ENCODE assay signal across 8 cellular contexts in genomic region chr11:113305440-113306336, GRCh38. TPM values are rescaled to one million over a fixed set of nuclear protein-coding genes. Genes with fewer than 3 reads are reported as not detected.
DNase-seq lines count a peak whose midpoint lies in the region; ATAC-seq and TF ChIP-seq lines count a peak whose summit lies in the region.

No MANE protein-coding gene starts in this region.

- DNase-seq in CD4-positive, alpha-beta T cell: peak; percentile 56 to 77 (median 66)
- DNase-seq in KBM-7 (peak; percentile 37), SJCRH30 (peak; percentile 60 to 76), Right ventricle myocardium superior (peak; percentile 87), progenitor cell of endocrine pancreas (ENCODE audit: low spot score, unreplicated experiment) (peak; percentile 64), vagina (ENCODE audit: extremely low spot score in 2 of 2) (no peak)
- DNase-seq in activated naive CD4-positive, alpha-beta T cell treated with anti-CD3 and anti-CD28 coated beads for 36 hours: peak; percentile 79

- H3K4me1 ChIP-seq in SJCRH30: no peaks in the 10 kb centered on the region; the same call in none of the 2 replicates
- no peaks in the 10 kb centered on the region for H3K4me1 ChIP-seq in vagina

- H3K4me3 Mint-ChIP-seq in CD4-positive, alpha-beta T cell: no peak overlapping the region
- H3K4me3 Mint-ChIP-seq in activated naive CD4-positive, alpha-beta T cell treated with anti-CD3 and anti-CD28 coated beads for 36 hours: no peak overlapping the region
- H3K4me3 Mint-ChIP-seq in progenitor cell of endocrine pancreas (ENCODE audit: low read depth): no peak overlapping the region

- H3K4me3 ChIP-seq in SJCRH30 (no peak overlapping the region), vagina (no peak overlapping the region)

- TF ChIP-seq CTCF in CD4-positive, alpha-beta T cell (IDR thresholded peaks at IDR 0.05): peak; percentile 92
- peak; percentile 97 for TF ChIP-seq CTCF in progenitor cell of endocrine pancreas (IDR thresholded peaks at IDR 0.05; ENCODE audit: unreplicated experiment)
- peak; percentile 76 to 95 (median 87) for TF ChIP-seq CTCF in vagina (IDR thresholded peaks at IDR 0.05)

- in situ Hi-C loops in KBM-7 (cut with MboI; ENCODE audit: low pct_unique_long_range_greater_than_20kb, low sequenced_read_pairs): no loop called here

- no peak overlapping the region for H3K27ac Mint-ChIP-seq in CD4-positive, alpha-beta T cell
- H3K27ac Mint-ChIP-seq in activated naive CD4-positive, alpha-beta T cell treated with anti-CD3 and anti-CD28 coated beads for 36 hours: no peak overlapping the region
- no peak overlapping the region for H3K27ac Mint-ChIP-seq in progenitor cell of endocrine pancreas

- H3K36me3 Mint-ChIP-seq in CD4-positive, alpha-beta T cell (ENCODE audit: low read depth): no peaks in the 10 kb centered on the region
- no peaks in the 10 kb centered on the region for H3K36me3 Mint-ChIP-seq in activated naive CD4-positive, alpha-beta T cell treated with anti-CD3 and anti-CD28 coated beads for 36 hours (ENCODE audit: low read depth)
- H3K36me3 Mint-ChIP-seq in progenitor cell of endocrine pancreas (ENCODE audit: insufficient read depth): no peaks in the 10 kb centered on the region

- TF ChIP-seq POLR2A in vagina (IDR thresholded peaks at IDR 0.05): no peak

- H3K9me3 Mint-ChIP-seq in CD4-positive, alpha-beta T cell: no peaks in the 10 kb centered on the region
- no peaks in the 10 kb centered on the region for H3K9me3 Mint-ChIP-seq in activated naive CD4-positive, alpha-beta T cell treated with anti-CD3 and anti-CD28 coated beads for 36 hours
- no peaks in the 10 kb centered on the region for H3K9me3 Mint-ChIP-seq in progenitor cell of endocrine pancreas (ENCODE audit: low read depth)

- CTCF ChIA-PET in CD4-positive, alpha-beta T cell (lab: Charles Lee): interaction anchor here (1.0 kb wide), 1 partner anchor 954 kb away, joined by 3 read pairs; no protein-coding TSS in a partner anchor
- CTCF ChIA-PET in activated naive CD4-positive, alpha-beta T cell treated with anti-CD3 and anti-CD28 coated beads for 36 hours (lab: Charles Lee): interaction anchor here (0.8 to 3.0 kb wide), 8 partner anchors 9 to 701 kb away, joined by 3 to 22 read pairs (median 4); no protein-coding TSS in a partner anchor

- no peaks in the 10 kb centered on the region for H3K27me3 ChIP-seq in CD4-positive, alpha-beta T cell (ENCODE audit: control insufficient read depth, insufficient read depth, low read length)
- H3K27me3 ChIP-seq in SJCRH30: no peaks in the 10 kb centered on the region
- H3K27me3 ChIP-seq in vagina: no peaks in the 10 kb centered on the region

- H3K4me1 Mint-ChIP-seq in CD4-positive, alpha-beta T cell (ENCODE audit: low read depth): no peaks in the 10 kb centered on the region
- H3K4me1 Mint-ChIP-seq in activated naive CD4-positive, alpha-beta T cell treated with anti-CD3 and anti-CD28 coated beads for 36 hours (ENCODE audit: low read depth): no peaks in the 10 kb centered on the region
- no peaks in the 10 kb centered on the region for H3K4me1 Mint-ChIP-seq in progenitor cell of endocrine pancreas (ENCODE audit: low read depth)

- intact Hi-C loops in CD4-positive, alpha-beta T cell (cut with DNase I, micrococcal nuclease): loop anchor here (1.0 to 5.0 kb wide), 6 partner anchors 227 to 957 kb away; no protein-coding TSS in a partner anchor
- intact Hi-C loops in activated naive CD4-positive, alpha-beta T cell treated with anti-CD3 and anti-CD28 coated beads for 36 hours (cut with micrococcal nuclease): loop anchor here (1.0 to 5.0 kb wide), 5 partner anchors 227 to 957 kb away; no protein-coding TSS in a partner anchor
- intact Hi-C loops in Right ventricle myocardium superior (cut with DNase I): loop anchor here (1.0 to 2.0 kb wide), 2 partner anchors 227 to 426 kb away; no protein-coding TSS in a partner anchor
- intact Hi-C loops in vagina (cut with DNase I): no loop called here

- H3K27ac ChIP-seq in CD4-positive, alpha-beta T cell (ENCODE audit: low read depth, low read length): no peak overlapping the region
- H3K27ac ChIP-seq in SJCRH30 (no peak overlapping the region), vagina (no peak overlapping the region)

- H3K27me3 Mint-ChIP-seq in CD4-positive, alpha-beta T cell: peaks cover 5% of the 10 kb centered on the region
- no peaks in the 10 kb centered on the region for H3K27me3 Mint-ChIP-seq in activated naive CD4-positive, alpha-beta T cell treated with anti-CD3 and anti-CD28 coated beads for 36 hours (ENCODE audit: low read depth)
- peaks cover 27% of the 10 kb centered on the region for H3K27me3 Mint-ChIP-seq in progenitor cell of endocrine pancreas

- H3K9me3 ChIP-seq in CD4-positive, alpha-beta T cell (ENCODE audit: control insufficient read depth, low read length): no peaks in the 10 kb centered on the region
- H3K9me3 ChIP-seq in SJCRH30 (replicated peaks): no peaks in the 10 kb centered on the region
- H3K9me3 ChIP-seq in vagina: no peaks in the 10 kb centered on the region

- POLR2A ChIA-PET in CD4-positive, alpha-beta T cell (lab: Charles Lee): no interaction called here

- no peaks in the 10 kb centered on the region for H3K36me3 ChIP-seq in SJCRH30
- H3K36me3 ChIP-seq in vagina: no peaks in the 10 kb centered on the region

- peak; percentile 86 for ATAC-seq in CD4-positive, alpha-beta T cell (ENCODE audit: poor library complexity)
- ATAC-seq in GM19397 (IDR thresholded peaks at IDR 0.05; ENCODE audit: unreplicated experiment): peak; percentile 80
- ATAC-seq in Right ventricle myocardium superior (ENCODE audit: poor library complexity): peak; percentile 90

RNA-seq across cellular contexts. Expression of gene TTC12, which starts 8.7 kb away (rescaled TPM):
- 10 to 100 TPM; 26.5 to 34.5 TPM for total RNA-seq in CD4-positive, alpha-beta T cell
- not detected in 2 replicates for total RNA-seq in SJCRH30 (2014; rRNA removed; shearing (Covaris generic))
- 1 to 10 TPM; 4.1 to 7.4 TPM for total RNA-seq in activated naive CD4-positive, alpha-beta T cell treated with anti-CD3 and anti-CD28 coated beads for 36 hours
- total RNA-seq in Right ventricle myocardium superior (4.3 TPM), progenitor cell of endocrine pancreas (30.4 and 38.5 TPM in 2 replicates), vagina (20.4 TPM)

Comparison
In these comparisons a context has a peak if more than half of its experiments do, and no peak if none do; other contexts are left out.
1. DNase-seq: peak in CD4-positive, alpha-beta T cell (10 of 10), KBM-7 (single experiment), SJCRH30 (2 of 2), activated naive CD4-positive, alpha-beta T cell treated with anti-CD3 and anti-CD28 coated beads for 36 hours (single experiment), Right ventricle myocardium superior (single experiment) and progenitor cell of endocrine pancreas (single experiment); none in vagina (0 of 2).
2. Peak in every context shown above with its lines, with median percentiles within 50 percentile points of each other: ATAC-seq and CTCF ChIP-seq.